ENCODE assay signal across 10 cellular contexts in genomic region chr4:107863850-107864371, GRCh38. TPM values are rescaled to one million over a fixed set of nuclear protein-coding genes. Genes with fewer than 3 reads are reported as not detected.
DNase-seq lines count a peak whose midpoint lies in the region; ATAC-seq and TF ChIP-seq lines count a peak whose summit lies in the region.
"Had no signal": no experiment of that assay in that cellular context is flagged by ENCODE, and none has a peak within 500 bp of the region (broad histone marks: within the 10 kb centered on the region; RNA-seq: fewer than 3 reads in every experiment).

No MANE protein-coding gene starts in this region.

- intact Hi-C loops in right cardiac atrium (cut with DNase I): no loop called here

- peak; percentile 54 for DNase-seq in activated CD4-positive, alpha-beta T cell treated with anti-CD3 and anti-CD28 coated beads for 48 hours
- DNase-seq in activated CD4-positive, alpha-beta T cell treated with anti-CD3 and anti-CD28 coated beads, Interleukin-2, amount 50 U/mL, for 4 hours: no peak
- DNase-seq in SW480 (ENCODE audit: low spot score): peak; percentile 26
- peak; percentile 54 to 66 (median 65) for DNase-seq in right cardiac atrium
- peak; percentile 8 for DNase-seq in stimulated activated naive CD8-positive, alpha-beta T cell treated with anti-CD3 and anti-CD28 coated beads, Interleukin-15, Interleukin-2, amounts not matched to agents 100 U/mL and 50 U/mL, for 24 hours
- no peak for DNase-seq in NK-92 (lab: John Stamatoyannopoulos, UW; ENCODE audit: unreplicated experiment)
- no peak for DNase-seq in SK-N-SH
- DNase-seq in endothelial cell (ENCODE audit: low spot score): no peak
- DNase-seq: Karpas-422 had no signal

- CTCF ChIA-PET in SK-N-SH (lab: Yijun Ruan, JAX): no interaction called here

- H3K27ac Mint-ChIP-seq in endothelial cell (ENCODE audit: unreplicated experiment): no peak overlapping the region

- H3K9me3 ChIP-seq in right cardiac atrium (ENCODE audit: control insufficient read depth, low read length) (no peaks in the 10 kb centered on the region), SK-N-SH (no peaks in the 10 kb centered on the region)

- peak overlapping the region; percentile 64 for H3K27ac ChIP-seq in right cardiac atrium (ENCODE audit: low read length)
- H3K27ac ChIP-seq in SK-N-SH (ENCODE audit: low read depth in 2 of 2, low read length in 1 of 2): no peak overlapping the region
- H3K27ac ChIP-seq: C4-2B had no signal

- TF ChIP-seq CTCF in SK-N-SH (IDR thresholded peaks at IDR 0.05) (no peak), endothelial cell (IDR thresholded peaks at IDR 0.05; ENCODE audit: unreplicated experiment) (no peak)

- H3K9ac ChIP-seq in SK-N-SH: no peak overlapping the region

- no peaks in the 10 kb centered on the region for H3K9me2 ChIP-seq in SK-N-SH

- TF ChIP-seq EP300 in SK-N-SH (IDR thresholded peaks at IDR 0.05; ENCODE audit: borderline replicate concordance in 1 of 2, low read depth in 1 of 2, low read length in 1 of 2): no peak

- WGBS in right cardiac atrium: 33% methylated on average over 2 of the region's 2 CpGs
- 0% methylated on average over 2 of the region's 2 CpGs for WGBS in SK-N-SH (ENCODE audit: low lambda C conversion rate)

- no peaks in the 10 kb centered on the region for H3F3A ChIP-seq in SK-N-SH (replicated peaks; ENCODE audit: insufficient read depth)

- H3K36me3 Mint-ChIP-seq in endothelial cell (ENCODE audit: low read depth, unreplicated experiment): no peaks in the 10 kb centered on the region

- H3K36me3 ChIP-seq in SK-N-SH (replicated peaks in 1 of 2; ENCODE audit: control insufficient read depth in 1 of 2, insufficient read depth in 2 of 2, low read length in 1 of 2): no peaks in the 10 kb centered on the region

- H4K20me1 ChIP-seq in SK-N-SH (ENCODE audit: insufficient read depth): no peaks in the 10 kb centered on the region

- H3K79me2 ChIP-seq in SK-N-SH (ENCODE audit: insufficient read depth): no peaks in the 10 kb centered on the region

- no peak overlapping the region for H2AFZ ChIP-seq in SK-N-SH (ENCODE audit: low read depth)

- H3K27me3 Mint-ChIP-seq in endothelial cell (ENCODE audit: unreplicated experiment): no peaks in the 10 kb centered on the region

- H3K4me1 ChIP-seq in right cardiac atrium (ENCODE audit: control insufficient read depth, insufficient read depth, low read length) (peaks cover 2% of the 10 kb centered on the region), SK-N-SH (ENCODE audit: control insufficient read depth in 1 of 2, insufficient read depth in 2 of 2, low read depth in 1 of 2, low read length in 1 of 2) (no peaks in the 10 kb centered on the region)

- H3K4me1 Mint-ChIP-seq in endothelial cell (ENCODE audit: unreplicated experiment): peaks cover 3% of the 10 kb centered on the region

- no peak overlapping the region for H3K4me2 ChIP-seq in SK-N-SH

- no peak for TF ChIP-seq RAD21 in SK-N-SH (IDR thresholded peaks at IDR 0.05; ENCODE audit: low read length)

- POLR2A ChIA-PET in SK-N-SH (lab: Yijun Ruan, JAX): no interaction called here

- no peak overlapping the region for H3K4me3 ChIP-seq in right cardiac atrium (ENCODE audit: low read length)
- no peak overlapping the region for H3K4me3 ChIP-seq in SK-N-SH (ENCODE audit: low read depth in 2 of 2, low read length in 1 of 2)

- H3K27me3 ChIP-seq in right cardiac atrium (ENCODE audit: control insufficient read depth, insufficient read depth) (no peaks in the 10 kb centered on the region), SK-N-SH (ENCODE audit: insufficient read depth) (peaks cover 6% of the 10 kb centered on the region; the same call in 1 of the 2 replicates)

- no peaks in the 10 kb centered on the region for H3K9me3 Mint-ChIP-seq in endothelial cell (ENCODE audit: unreplicated experiment)

- peak; percentile 91 to 94 for ATAC-seq in right cardiac atrium
- ATAC-seq in stimulated activated naive CD8-positive, alpha-beta T cell treated with anti-CD3 and anti-CD28 coated beads, Interleukin-15, Interleukin-2, amounts not matched to agents 100 U/mL and 50 U/mL, for 24 hours: peak; percentile 48

- H3K4me3 Mint-ChIP-seq in endothelial cell (ENCODE audit: unreplicated experiment): no peak overlapping the region

TF ChIP-seq in SK-N-SH, 30 proteins besides CTCF, POLR2A, EP300 and RAD21:
- TF ChIP-seq MXI1 (IDR thresholded peaks at IDR 0.05; ENCODE audit: low read depth, low read length) (no peak), FOXJ3 (CRISPR knock-in tag; IDR thresholded peaks at IDR 0.05) (no peak), RCOR1 (IDR thresholded peaks at IDR 0.05; ENCODE audit: low read length) (no peak), SMC3 (IDR thresholded peaks at IDR 0.05; ENCODE audit: low read depth, low read length) (no peak), POLR2AphosphoS5 (IDR thresholded peaks at IDR 0.05; ENCODE audit: low read depth, low read length) (no peak), TEAD4 (IDR thresholded peaks at IDR 0.05; ENCODE audit: borderline replicate concordance, insufficient read depth) (no peak), TCF12 (IDR thresholded peaks at IDR 0.05) (no peak), GATA2 (CRISPR knock-in tag; IDR thresholded peaks at IDR 0.05) (no peak), MEF2A (IDR thresholded peaks at IDR 0.05; ENCODE audit: borderline replicate concordance, low read depth) (no peak), PBX3 (IDR thresholded peaks at IDR 0.05) (no peak)

RNA-seq across cellular contexts. Expression of gene SGMS2, which starts 39.2 kb away (rescaled TPM):
- 10 to 100 TPM; 20.5 to 35.5 (median 26.2) TPM for total RNA-seq in right cardiac atrium
- 3.6 TPM for polyA plus RNA-seq in right cardiac atrium
- 0.82 and 0.86 TPM in 2 replicates for polyA plus RNA-seq in SK-N-SH (2012; rRNA removed)
- 0.76 and 1.1 TPM in 2 replicates for polyA plus RNA-seq in SK-N-SH (2012; cell fraction: cytosol; rRNA removed)
- polyA plus RNA-seq in SK-N-SH (2012; cell fraction: nucleus; rRNA removed): 1.0 and 1.1 TPM in 2 replicates
- total RNA-seq in endothelial cell (ENCODE audit: unreplicated experiment): 0.26 TPM

Comparison
In these comparisons a context has a peak if more than half of its experiments do, and no peak if none do; other contexts are left out.
1. DNase-seq: peak in activated CD4-positive, alpha-beta T cell treated with anti-CD3 and anti-CD28 coated beads for 48 hours (single experiment), SW480 (single experiment), right cardiac atrium (3 of 3) and stimulated activated naive CD8-positive, alpha-beta T cell treated with anti-CD3 and anti-CD28 coated beads, Interleukin-15, Interleukin-2, amounts not matched to agents 100 U/mL and 50 U/mL, for 24 hours (single experiment); none in activated CD4-positive, alpha-beta T cell treated with anti-CD3 and anti-CD28 coated beads, Interleukin-2, amount 50 U/mL, for 4 hours (0 of 2), NK-92 (single experiment), SK-N-SH (single experiment) and endothelial cell (single experiment).
2. RNA of gene SGMS2, which starts 39.2 kb away (total RNA-seq): 20.5 to 35.5 TPM in right cardiac atrium; 0.26 TPM in endothelial cell (single experiment); every median in the first group is over 10 times any median in the second.